8 cellular contexts compared by ENCODE assay signal in the genomic region with DNA sequence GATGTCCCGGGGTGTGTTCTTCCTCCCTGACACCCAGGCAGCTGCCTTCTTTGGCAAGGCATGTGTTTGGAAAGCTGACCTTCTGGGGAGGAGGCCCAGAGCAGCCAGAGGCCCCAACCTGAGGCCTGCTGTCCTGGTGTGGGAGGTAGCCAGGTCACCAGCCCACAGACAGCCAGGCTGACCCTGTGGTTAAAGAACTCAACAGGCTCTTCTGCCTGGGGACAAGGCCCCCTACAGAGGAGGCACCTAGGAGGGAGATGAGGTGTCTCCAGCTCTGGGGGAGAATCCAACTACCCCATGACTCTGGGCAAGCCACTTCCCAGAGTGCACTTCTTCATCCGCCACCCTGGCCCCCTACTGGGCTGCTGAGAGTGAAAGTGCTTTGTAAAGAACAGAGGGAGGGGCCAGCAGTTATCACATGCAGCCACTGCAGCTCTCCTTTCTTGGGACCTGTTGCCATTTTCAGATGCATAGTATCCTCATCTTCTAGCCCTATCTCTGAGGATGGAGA. TPM values are rescaled to one million over a fixed set of nuclear protein-coding genes. Genes with fewer than 3 reads are reported as not detected.
A peak's percentile ranks its signal among the peaks of the same experiment; 100 is the strongest.
DNase-seq lines count a peak whose midpoint lies in the region; ATAC-seq and TF ChIP-seq lines count a peak whose summit lies in the region.

No MANE protein-coding gene starts in this region.

- H3K36me3 ChIP-seq in GM23248 (ENCODE audit: low read depth) (no peaks in the 10 kb centered on the region), kidney epithelial cell (ENCODE audit: control insufficient read depth, insufficient read depth, low read length) (no peaks in the 10 kb centered on the region)

- H3K4me2 ChIP-seq in GM23248 (ENCODE audit: unreplicated experiment) = no peak overlapping the region

- no peaks in the 10 kb centered on the region for H3K79me2 ChIP-seq in GM23248 (ENCODE audit: insufficient read depth)

- peak; percentile 37 for DNase-seq in AG10803 (ENCODE audit: low read depth)
- peak; percentile 67 for DNase-seq in GM23248
- peak; percentile 49 for DNase-seq in T follicular helper cell (ENCODE audit: low read depth)
- no peak for DNase-seq in kidney epithelial cell (ENCODE audit: low read depth)
- peak; percentile 39 for DNase-seq in stimulated activated CD8-positive, alpha-beta memory T cell treated with anti-CD3 and anti-CD28 coated beads, Interleukin-4, amount 100 ng/mL, for 24 hours (ENCODE audit: low read depth)

- WGBS in GM23248 (ENCODE audit: low coverage in 1 of 2, low lambda C conversion rate in 2 of 2, missing lambda C conversion rate in 2 of 2), 2 experiments = 46 to 56% methylated on average over 2 of the region's 2 CpGs

- H3K27me3 ChIP-seq in GM23248 (replicated peaks; ENCODE audit: insufficient read depth) (no peaks in the 10 kb centered on the region), kidney epithelial cell (ENCODE audit: control insufficient read depth, insufficient read depth, low read length) (no peaks in the 10 kb centered on the region)

- in situ Hi-C loops in GM23248 (cut with MboI) = loop anchor here (25.0 kb wide), 1 partner anchor 163 kb away; a partner anchor contains a TSS

- H3F3A ChIP-seq in GM23248 (ENCODE audit: insufficient read depth) = peaks cover 18% of the 10 kb centered on the region

- no peak overlapping the region for H2AFZ ChIP-seq in GM23248

- ATAC-seq in HG02759 (IDR thresholded peaks at IDR 0.05; ENCODE audit: unreplicated experiment) = no peak
- no peak for ATAC-seq in HG03196 (IDR thresholded peaks at IDR 0.05; ENCODE audit: unreplicated experiment)

- H3K4me3 ChIP-seq in AG10803 (ENCODE audit: low read length) = no peak overlapping the region
- no peak overlapping the region for H3K4me3 ChIP-seq in GM23248
- no peak overlapping the region for H3K4me3 ChIP-seq in kidney epithelial cell (ENCODE audit: low read depth, low read length)

- TF ChIP-seq CTCF in AG10803 (conservative IDR thresholded peaks at IDR 0.05; ENCODE audit: low read length) (peak; percentile 39), kidney epithelial cell (IDR thresholded peaks at IDR 0.05; ENCODE audit: insufficient read depth, low read length, poor library complexity, severe bottlenecking) (peak; percentile 42)

- H4K20me1 ChIP-seq in GM23248 (ENCODE audit: insufficient read depth) = no peaks in the 10 kb centered on the region

- H3K4me1 ChIP-seq in GM23248 (ENCODE audit: insufficient read depth) = peaks cover 29% of the 10 kb centered on the region

- H3K27ac ChIP-seq in GM23248 (peak overlapping the region; percentile 68), angular gyrus (ENCODE audit: low read depth, low read length) (peak overlapping the region; percentile 37)

- H3K9ac ChIP-seq in GM23248 = peak overlapping the region; percentile 35

- no peaks in the 10 kb centered on the region for H3K9me2 ChIP-seq in GM23248 (ENCODE audit: insufficient read depth)

- H3K9me3 ChIP-seq in GM23248 (ENCODE audit: low read depth) = no peaks in the 10 kb centered on the region

RNA-seq across cellular contexts. Expression of a gene that starts 13.1 kb away (rescaled TPM):
- 34.4 and 36.2 TPM in 2 replicates for total RNA-seq in GM23248 (2014; rRNA removed; shearing (Covaris generic))
- polyA plus RNA-seq in GM23248 (2016; fragmentation: Nextera tagmentation; extraction: Ambion mirVana) = 14.3 and 19.2 TPM in 2 replicates
- total RNA-seq in kidney epithelial cell = 83.0 and 88.2 TPM in 2 replicates
